Comparison of ENCODE assay signal across 1 cellular context in the genomic region with DNA sequence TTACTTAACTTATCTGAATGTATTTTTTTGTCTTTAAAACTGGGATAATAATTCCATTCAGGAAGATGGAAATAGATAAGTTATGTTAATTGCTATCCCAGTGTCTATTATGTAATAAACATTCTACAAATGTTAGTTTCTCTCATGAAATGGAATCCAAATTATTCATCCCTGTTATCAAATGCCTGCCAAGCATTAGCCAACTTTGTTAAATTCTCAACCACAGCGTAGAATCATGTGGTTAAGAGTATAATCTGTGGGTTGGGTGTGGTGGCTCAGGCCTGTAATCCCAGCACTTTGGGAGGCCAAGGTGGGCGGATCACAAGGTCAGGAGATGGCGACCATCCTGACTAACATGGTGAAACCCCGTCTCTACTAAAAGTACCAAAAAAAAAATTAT.
TF ChIP-seq lines count a peak whose summit lies in the region.

No MANE protein-coding gene starts in this region.

TF ChIP-seq in HCT116, 20 proteins besides CTCF, POLR2A, EP300 and RAD21 (continued from another document):
- TF ChIP-seq, protein P1, sequence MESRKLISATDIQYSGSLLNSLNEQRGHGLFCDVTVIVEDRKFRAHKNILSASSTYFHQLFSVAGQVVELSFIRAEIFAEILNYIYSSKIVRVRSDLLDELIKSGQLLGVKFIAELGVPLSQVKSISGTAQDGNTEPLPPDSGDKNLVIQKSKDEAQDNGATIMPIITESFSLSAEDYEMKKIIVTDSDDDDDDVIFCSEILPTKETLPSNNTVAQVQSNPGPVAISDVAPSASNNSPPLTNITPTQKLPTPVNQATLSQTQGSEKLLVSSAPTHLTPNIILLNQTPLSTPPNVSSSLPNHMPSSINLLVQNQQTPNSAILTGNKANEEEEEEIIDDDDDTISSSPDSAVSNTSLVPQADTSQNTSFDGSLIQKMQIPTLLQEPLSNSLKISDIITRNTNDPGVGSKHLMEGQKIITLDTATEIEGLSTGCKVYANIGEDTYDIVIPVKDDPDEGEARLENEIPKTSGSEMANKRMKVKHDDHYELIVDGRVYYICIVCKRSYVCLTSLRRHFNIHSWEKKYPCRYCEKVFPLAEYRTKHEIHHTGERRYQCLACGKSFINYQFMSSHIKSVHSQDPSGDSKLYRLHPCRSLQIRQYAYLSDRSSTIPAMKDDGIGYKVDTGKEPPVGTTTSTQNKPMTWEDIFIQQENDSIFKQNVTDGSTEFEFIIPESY (IDR thresholded peaks at IDR 0.05; ENCODE audit: extremely low read depth, insufficient replicate concordance, low read length): no peak
- no peak for TF ChIP-seq YY1 (IDR thresholded peaks at IDR 0.05; ENCODE audit: extremely low read depth, insufficient replicate concordance, low read depth, low read length)
- no peak for TF ChIP-seq SP1 (IDR thresholded peaks at IDR 0.05; ENCODE audit: low read depth)
- no peak for TF ChIP-seq FOSL1 (IDR thresholded peaks at IDR 0.05; ENCODE audit: low read depth)
- TF ChIP-seq EZH2 (IDR thresholded peaks at IDR 0.05): no peak
- no peak for TF ChIP-seq JUND (IDR thresholded peaks at IDR 0.05)
- TF ChIP-seq TCF7L2 (IDR thresholded peaks at IDR 0.05; ENCODE audit: borderline replicate concordance, extremely low read depth, insufficient read depth, insufficient read length): no peak
